In the genomic region with DNA sequence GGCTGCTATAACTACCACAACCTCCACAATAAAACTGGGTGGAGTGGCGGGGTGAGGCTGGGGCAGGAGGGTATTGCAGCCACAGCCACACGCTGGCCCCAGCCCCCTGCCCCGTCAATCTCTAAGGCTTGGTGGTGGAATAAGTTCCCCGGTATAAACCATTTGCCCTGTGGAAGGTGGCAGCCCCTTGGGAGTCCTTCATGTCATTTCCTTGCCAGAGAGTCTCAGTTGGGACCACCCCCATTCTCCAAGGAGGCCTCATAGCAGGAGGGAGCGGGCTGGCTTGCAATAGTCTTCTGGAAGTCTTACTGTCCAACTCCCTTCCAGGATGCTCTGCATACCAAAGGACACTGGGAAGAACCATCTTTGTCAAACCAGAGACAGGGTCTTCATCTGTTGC, we compare ENCODE assay signal across 24 cellular contexts. TPM values are rescaled to one million over a fixed set of nuclear protein-coding genes. Genes with fewer than 3 reads are reported as not detected.
DNase-seq lines count a peak whose midpoint lies in the region; ATAC-seq and TF ChIP-seq lines count a peak whose summit lies in the region.
"Had no signal": no experiment of that assay in that cellular context is flagged by ENCODE, and none has a peak within 500 bp of the region (broad histone marks: within the 10 kb centered on the region; RNA-seq: fewer than 3 reads in every experiment).

No MANE protein-coding gene starts in this region.

- in situ Hi-C loops in GM13977 (cut with MboI; ENCODE audit: low pct_unique_long_range_greater_than_20kb, low sequenced_read_pairs, unreplicated experiment), result no loop called here

- 79 to 92% (median 84%) methylated on average over 4 to 5 of the region's 5 CpGs for WGBS in stomach, 5 donors

- H3K27ac ChIP-seq in stomach, result no peak overlapping the region
- H3K27ac ChIP-seq: BLaER1 treated with 17β-estradiol and CSF1 and Interleukin-3, amounts not matched to agents 10 nM and 100 nM; HL-60 had no signal

- no peak for TF ChIP-seq POLR2A in stomach (IDR thresholded peaks at IDR 0.05)

- H3K9me3 ChIP-seq in stomach, result no peaks in the 10 kb centered on the region
- H3K9me3 ChIP-seq: HAP-1 had no signal

- ATAC-seq in left lobe of liver (no peak), HG03354 (IDR thresholded peaks at IDR 0.05; ENCODE audit: poor library complexity, severe bottlenecking, unreplicated experiment) (no peak)
- ATAC-seq: PC-3 had no signal

- H3K27me3 ChIP-seq in stomach, result peaks cover 0 to 30% (median 0%) of the 10 kb centered on the region in 3 donors
- H3K27me3 ChIP-seq: BLaER1 treated with 17β-estradiol and CSF1 and Interleukin-3, amounts not matched to agents 10 nM and 100 nM had no signal

- no peak overlapping the region for H3K4me3 ChIP-seq in stomach
- H3K4me3 ChIP-seq: BLaER1 treated with 17β-estradiol and CSF1 and Interleukin-3, amounts not matched to agents 10 nM and 100 nM; HAP-1 had no signal

- H3K36me3 ChIP-seq in stomach, result peaks cover 0 to 13% (median 0%) of the 10 kb centered on the region in 4 donors
- H3K36me3 ChIP-seq: HAP-1 had no signal

- TF ChIP-seq CTCF in GM13977 (IDR thresholded peaks at IDR 0.05; ENCODE audit: extremely low read depth, insufficient read depth, missing control alignments), result no peak
- no peak for TF ChIP-seq CTCF in stomach (IDR thresholded peaks at IDR 0.05)

- H3K4me1 ChIP-seq in stomach, result no peaks in the 10 kb centered on the region
- H3K4me1 ChIP-seq: HAP-1 had no signal

- peak; percentile 0 for DNase-seq in GM03348 (ENCODE audit: low spot score)
- DNase-seq in GM13977 (ENCODE audit: low spot score), result peak; percentile 1
- DNase-seq in left lobe of liver (ENCODE audit: low spot score), result peak; percentile 21
- DNase-seq in stomach, result peak; percentile 14
- no peak for DNase-seq in activated gamma-delta T cell treated with Interleukin-2 at 50 U/mL for 16 hours
- no peak for DNase-seq in activated CD4-positive, alpha-beta T cell treated with anti-CD3 and anti-CD28 coated beads, Interleukin-2, amount 50 U/mL, for 1 hour
- DNase-seq: CD8-positive, alpha-beta memory T cell; DMS53; EL; IMR-90; NCI-H1417; NCI-H187; NCI-H226; NCI-H524 treated with DMSO at 0.1 percent for 48 hours; PC-3; RPMI8226; SHP77 treated with DMSO at 0.1 percent for 48 hours had no signal

- no peak for TF ChIP-seq EP300 in stomach (IDR thresholded peaks at IDR 0.05)

- intact Hi-C loops in stomach (cut with DNase I; ENCODE audit: low total_unique reads), result no loop called here

RNA-seq across cellular contexts. Expression of a gene that starts 19.4 kb away (rescaled TPM):
- total RNA-seq in left lobe of liver, result 3.8 TPM
- total RNA-seq in stomach, result 1 to 10 TPM in 3 of 5 donors, not detected in 2; 3.1 to 8.0 (median 5.3) TPM
- 1 to 10 TPM; 1.8 to 4.7 (median 2.7) TPM for polyA plus RNA-seq in stomach
- total RNA-seq: A673, HT1080, IMR-90, M059J, PC-3 had no signal
- polyA plus RNA-seq: IMR-90 had no signal

RNA-seq across cellular contexts. Expression of a gene that starts 45.4 kb away (rescaled TPM):
- total RNA-seq in left lobe of liver (0.08 TPM), stomach (not detected)
- under 1 TPM in 1 of 3 donors, not detected in 2; 0.25 TPM for polyA plus RNA-seq in stomach
- total RNA-seq: A673, HT1080, IMR-90, M059J, PC-3 had no signal
- polyA plus RNA-seq: CD8-positive, alpha-beta memory T cell; IMR-90 had no signal

RNA-seq across cellular contexts. Expression of a gene that starts 54.0 kb away (rescaled TPM):
- total RNA-seq in left lobe of liver, result 243 TPM
- 100 to 1,000 TPM in 4 of 5 donors, 10 to 100 TPM in 1; 66.5 to 321 (median 141) TPM for total RNA-seq in stomach
- 100 to 1,000 TPM in 2 of 3 donors, 10 to 100 TPM in 1; 84.5 to 145 (median 117) TPM for polyA plus RNA-seq in stomach
- total RNA-seq: A673, HT1080, IMR-90 had no signal
- polyA plus RNA-seq: CD8-positive, alpha-beta memory T cell; IMR-90 had no signal

Comparison
In these comparisons a context has a peak if more than half of its experiments do, and no peak if none do; other contexts are left out.
1. DNase-seq: peak in GM03348 (single experiment), GM13977 (single experiment), left lobe of liver (single experiment) and stomach (single experiment); none in activated gamma-delta T cell treated with Interleukin-2 at 50 U/mL for 16 hours (single experiment) and activated CD4-positive, alpha-beta T cell treated with anti-CD3 and anti-CD28 coated beads, Interleukin-2, amount 50 U/mL, for 1 hour (single experiment).